23 cellular contexts compared by ENCODE assay signal in genomic region chr7:55108401-55108800, GRCh38.
DNase-seq lines count a peak whose midpoint lies in the region; FAIRE-seq and TF ChIP-seq lines count a peak whose summit lies in the region.
"Had no signal": no experiment of that assay in that cellular context is flagged by ENCODE, and none has a peak within 500 bp of the region (broad histone marks: within the 10 kb centered on the region; RNA-seq: fewer than 3 reads in every experiment).

No MANE protein-coding gene starts in this region.

- no peaks in the 10 kb centered on the region for H3K36me3 Mint-ChIP-seq in astrocyte (ENCODE audit: low read depth, unreplicated experiment)
- H3K36me3 Mint-ChIP-seq: CD4-positive, CD25-positive, alpha-beta regulatory T cell; IgD-negative memory B cell; immature natural killer cell; stimulated activated naive B cell treated with anti-CD40 and anti-IgM and Interleukin-4, amounts not matched to agents 10 μg/mL and 1 μg/mL and 100 μg/mL, for 72 hours had no signal

- peaks cover 79% of the 10 kb centered on the region for H3K79me2 ChIP-seq in astrocyte (ENCODE audit: insufficient read depth, low read length)

- no peaks in the 10 kb centered on the region for H3K27me3 Mint-ChIP-seq in astrocyte (ENCODE audit: low read depth, unreplicated experiment)

- no peaks in the 10 kb centered on the region for H3K9me3 ChIP-seq in astrocyte (ENCODE audit: insufficient read depth, low read depth, low read length)
- no peaks in the 10 kb centered on the region for H3K9me3 ChIP-seq in suprapubic skin
- H3K9me3 ChIP-seq: gastrocnemius medialis had no signal

- H3K4me3 ChIP-seq in astrocyte (ENCODE audit: insufficient read depth, low read depth, low read length), result peak overlapping the region; percentile 9
- H3K4me3 ChIP-seq in fibroblast of the aortic adventitia (ENCODE audit: low read depth, low read length), result no peak overlapping the region
- H3K4me3 ChIP-seq in suprapubic skin, result no peak overlapping the region
- H3K4me3 ChIP-seq: gastrocnemius medialis had no signal

- H3K4me3 Mint-ChIP-seq in astrocyte (ENCODE audit: unreplicated experiment), result no peak overlapping the region
- H3K4me3 Mint-ChIP-seq: CD4-positive, CD25-positive, alpha-beta regulatory T cell; immature natural killer cell; stimulated activated naive B cell treated with anti-CD40 and anti-IgM and Interleukin-4, amounts not matched to agents 10 μg/mL and 1 μg/mL and 100 μg/mL, for 72 hours; T-helper 17 cell had no signal

- no peak for TF ChIP-seq EP300 in suprapubic skin (IDR thresholded peaks at IDR 0.05)

- no peak overlapping the region for H2AFZ ChIP-seq in astrocyte (ENCODE audit: low read depth, low read length)

- no peaks in the 10 kb centered on the region for H3K27me3 ChIP-seq in astrocyte (ENCODE audit: insufficient read depth, low read length)
- no peaks in the 10 kb centered on the region for H3K27me3 ChIP-seq in suprapubic skin
- H3K27me3 ChIP-seq: gastrocnemius medialis had no signal

- peak overlapping the region; percentile 70 for H3K9ac ChIP-seq in astrocyte (ENCODE audit: low read length)

- no peak overlapping the region for H3K27ac Mint-ChIP-seq in astrocyte (ENCODE audit: unreplicated experiment)
- H3K27ac Mint-ChIP-seq: CD4-positive, CD25-positive, alpha-beta regulatory T cell; IgD-negative memory B cell; immature natural killer cell; stimulated activated naive B cell treated with anti-CD40 and anti-IgM and Interleukin-4, amounts not matched to agents 10 μg/mL and 1 μg/mL and 100 μg/mL, for 72 hours; T-helper 17 cell had no signal

- H4K20me1 ChIP-seq in astrocyte (ENCODE audit: insufficient read depth, low read length), result peaks cover 26% of the 10 kb centered on the region

- DNase-seq in M059J (ENCODE audit: low read depth) (peak; percentile 32), astrocyte (ENCODE audit: low read depth) (no peak), fibroblast of the aortic adventitia (ENCODE audit: low read depth) (peak; percentile 49), suprapubic skin (ENCODE audit: low spot score in 2 of 2) (no peak), SKM-1 (lab: John Stamatoyannopoulos, UW; ENCODE audit: unreplicated experiment) (no peak), amygdala (lab: John Stamatoyannopoulos, UW) (no peak)
- no peak for DNase-seq in activated CD4-positive, CD25-positive, alpha-beta regulatory T cell (lab: John Stamatoyannopoulos, UW)
- DNase-seq: activated effector memory CD4-positive, alpha-beta T cell treated with anti-CD3 and anti-CD28 coated beads, Interleukin-2, amount 50 U/mL, for 16 hours; CD4-positive, CD25-positive, alpha-beta regulatory T cell; effector CD8-positive, alpha-beta T cell; erythroblast; gastrocnemius medialis; hippocampal formation; immature natural killer cell; mesendoderm; NCI-H1105 treated with DMSO at 0.1 percent for 48 hours; NCI-H1930; NCI-H526; NK-92 treated with Interleukin-12 subunit alpha and Interleukin-12 subunit beta, amount 100 ng/mL, for 24 hours; stimulated activated naive B cell treated with anti-CD40 and anti-IgM and Interleukin-4, amounts not matched to agents 10 μg/mL and 1 μg/mL and 100 μg/mL, for 72 hours; T-helper 17 cell had no signal

- TF ChIP-seq POLR2A in suprapubic skin (IDR thresholded peaks at IDR 0.05), result no peak

- H3K4me1 ChIP-seq in astrocyte (ENCODE audit: insufficient read depth, low read length), result peaks cover 72% of the 10 kb centered on the region
- peaks cover 85% of the 10 kb centered on the region for H3K4me1 ChIP-seq in suprapubic skin

- H3K27ac ChIP-seq in astrocyte (ENCODE audit: low read depth, low read length) (peak overlapping the region; percentile 77), suprapubic skin (peak overlapping the region; percentile 91)

- H3K4me1 Mint-ChIP-seq in astrocyte (ENCODE audit: low read depth, unreplicated experiment), result peaks cover 75% of the 10 kb centered on the region
- H3K4me1 Mint-ChIP-seq: CD4-positive, CD25-positive, alpha-beta regulatory T cell; IgD-negative memory B cell; stimulated activated naive B cell treated with anti-CD40 and anti-IgM and Interleukin-4, amounts not matched to agents 10 μg/mL and 1 μg/mL and 100 μg/mL, for 72 hours had no signal

- TF ChIP-seq CTCF in astrocyte (IDR thresholded peaks at IDR 0.05; ENCODE audit: insufficient read depth, low read depth, low read length), result no peak
- no peak for TF ChIP-seq CTCF in fibroblast of the aortic adventitia (IDR thresholded peaks at IDR 0.05; ENCODE audit: insufficient read depth, low read length)
- TF ChIP-seq CTCF in suprapubic skin (IDR thresholded peaks at IDR 0.05), result no peak

- FAIRE-seq in astrocyte (lab: Jason Lieb, UNC), result no peak
- FAIRE-seq: D721Med had no signal

- H3K9me3 Mint-ChIP-seq in astrocyte (ENCODE audit: unreplicated experiment), result no peaks in the 10 kb centered on the region
- H3K9me3 Mint-ChIP-seq: CD4-positive, CD25-positive, alpha-beta regulatory T cell; IgD-negative memory B cell; immature natural killer cell; stimulated activated naive B cell treated with anti-CD40 and anti-IgM and Interleukin-4, amounts not matched to agents 10 μg/mL and 1 μg/mL and 100 μg/mL, for 72 hours had no signal

- H3K36me3 ChIP-seq in astrocyte (ENCODE audit: insufficient read depth, low read length) (no peaks in the 10 kb centered on the region), suprapubic skin (no peaks in the 10 kb centered on the region)
- H3K36me3 ChIP-seq: gastrocnemius medialis had no signal

- 70% methylated on average over 5 of the region's 5 CpGs for WGBS in suprapubic skin

- peak overlapping the region; percentile 71 for H3K4me2 ChIP-seq in astrocyte (ENCODE audit: low read length)

Comparison
In these comparisons a context has a peak if more than half of its experiments do, and no peak if none do; other contexts are left out.
1. DNase-seq: peak in M059J (single experiment) and fibroblast of the aortic adventitia (single experiment); none in astrocyte (single experiment), suprapubic skin (0 of 2), SKM-1 (single experiment), activated CD4-positive, CD25-positive, alpha-beta regulatory T cell (0 of 4) and amygdala (0 of 56).